12 cellular contexts compared by ENCODE assay signal in the genomic region with DNA sequence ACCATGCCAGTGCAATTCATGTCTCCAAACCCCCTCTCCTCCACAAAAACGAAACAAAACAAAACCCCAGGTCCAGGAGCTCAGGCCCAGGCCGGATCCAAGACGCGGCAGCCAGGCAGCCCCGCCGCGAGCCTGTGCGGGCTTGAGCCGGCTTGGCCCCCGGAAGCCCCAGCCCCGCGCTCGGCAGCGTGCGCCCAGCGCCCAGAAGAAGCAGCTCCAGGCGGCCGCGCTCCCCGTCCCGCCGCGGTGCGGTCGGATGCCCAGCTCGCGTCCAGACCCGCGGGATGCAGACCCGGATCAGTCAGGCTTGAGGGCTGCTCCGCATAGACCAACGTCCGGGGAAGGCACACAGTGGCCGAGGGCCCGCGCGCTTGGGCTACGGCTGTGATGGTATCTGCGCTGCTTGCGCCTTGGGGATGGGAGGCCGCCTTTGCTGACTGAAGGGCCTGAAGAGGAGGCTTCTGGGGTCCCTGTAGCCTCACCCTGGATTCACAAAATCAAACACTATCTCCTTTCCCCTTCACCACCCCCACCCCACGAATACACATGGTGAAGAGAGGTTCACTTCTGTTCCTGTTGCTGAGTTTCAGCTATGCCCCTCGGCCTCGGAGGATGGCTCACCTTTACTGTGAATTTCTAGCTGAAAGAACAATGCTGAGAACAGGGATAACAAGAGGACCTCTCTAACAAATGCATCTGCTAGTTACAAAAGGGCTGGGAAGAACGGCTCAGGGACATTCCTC.
DNase-seq lines count a peak whose midpoint lies in the region; ATAC-seq and TF ChIP-seq lines count a peak whose summit lies in the region.
"Had no signal": no experiment of that assay in that cellular context is flagged by ENCODE, and none has a peak within 500 bp of the region (broad histone marks: within the 10 kb centered on the region; RNA-seq: fewer than 3 reads in every experiment).

No MANE protein-coding gene starts in this region.

- no peak overlapping the region for H3K27ac Mint-ChIP-seq in osteocyte (ENCODE audit: unreplicated experiment)
- H3K27ac Mint-ChIP-seq: activated T-helper 2 cell treated with anti-CD3 and anti-CD28 coated beads, Interferon-gamma antibody, Interleukin-2, Interleukin-4, amounts not matched to agents 10 μg/mL and 5 μg/mL and 100 μg/mL, durations not matched to agents 14 hours and 24 hours and 36 hours had no signal

- H3K9ac ChIP-seq in BLaER1: no peak overlapping the region

- H3K27ac ChIP-seq in BLaER1 (no peak overlapping the region), RWPE2 (ENCODE audit: poor library complexity, severe bottlenecking) (no peak overlapping the region)
- H3K27ac ChIP-seq: neutrophil had no signal

- H3K4me1 ChIP-seq in BLaER1 (peaks cover 51% of the 10 kb centered on the region), RWPE2 (ENCODE audit: insufficient read depth, poor library complexity, severe bottlenecking) (no peaks in the 10 kb centered on the region)

- DNase-seq in RWPE2 (ENCODE audit: low spot score) (no peak), fibroblast of villous mesenchyme (ENCODE audit: low read depth) (peak; percentile 32), osteocyte (ENCODE audit: extremely low spot score, unreplicated experiment) (no peak), hypothalamus (lab: John Stamatoyannopoulos, UW) (no peak), NCI-H446 (lab: John Stamatoyannopoulos, UW) (no peak)
- DNase-seq: NCI-H1092, SHP77 had no signal

- H3K36me3 Mint-ChIP-seq in osteocyte (ENCODE audit: unreplicated experiment): peaks cover 3% of the 10 kb centered on the region

- H3K27me3 ChIP-seq in BLaER1 (peaks cover 100% of the 10 kb centered on the region), RWPE2 (ENCODE audit: insufficient read depth, poor library complexity, severe bottlenecking) (peaks cover 100% of the 10 kb centered on the region)

- no peaks in the 10 kb centered on the region for H3K9me3 Mint-ChIP-seq in osteocyte (ENCODE audit: unreplicated experiment)
- H3K9me3 Mint-ChIP-seq: activated T-helper 2 cell treated with anti-CD3 and anti-CD28 coated beads, Interferon-gamma antibody, Interleukin-2, Interleukin-4, amounts not matched to agents 10 μg/mL and 5 μg/mL and 100 μg/mL, durations not matched to agents 14 hours and 24 hours and 36 hours had no signal

- H3K36me3 ChIP-seq in BLaER1: no peaks in the 10 kb centered on the region
- H3K36me3 ChIP-seq in RWPE2 (ENCODE audit: low read depth): no peaks in the 10 kb centered on the region
- H3K36me3 ChIP-seq: neutrophil had no signal

- H3K4me2 ChIP-seq in BLaER1: peak overlapping the region; percentile 37

- H4K20me1 ChIP-seq in BLaER1: peaks cover 98% of the 10 kb centered on the region

- ATAC-seq in RWPE2 (ENCODE audit: low read depth) (peak; percentile 42), HG03460 (IDR thresholded peaks at IDR 0.05; ENCODE audit: unreplicated experiment) (no peak), GM21528 (IDR thresholded peaks at IDR 0.05; ENCODE audit: low FRiP score, unreplicated experiment) (no peak)

- H3K4me1 Mint-ChIP-seq in osteocyte (ENCODE audit: unreplicated experiment): peaks cover 26% of the 10 kb centered on the region

- peaks cover 79% of the 10 kb centered on the region for H3K27me3 Mint-ChIP-seq in osteocyte (ENCODE audit: unreplicated experiment)

- TF ChIP-seq CTCF in RWPE2 (IDR thresholded peaks at IDR 0.05; ENCODE audit: poor library complexity, severe bottlenecking) (no peak), fibroblast of villous mesenchyme (IDR thresholded peaks at IDR 0.05; ENCODE audit: insufficient read depth, low read depth, low read length) (no peak), osteocyte (IDR thresholded peaks at IDR 0.05) (no peak)

- no peaks in the 10 kb centered on the region for H3K9me3 ChIP-seq in BLaER1
- H3K9me3 ChIP-seq in RWPE2 (ENCODE audit: severe bottlenecking): no peaks in the 10 kb centered on the region
- H3K9me3 ChIP-seq: neutrophil had no signal

- H3K4me3 ChIP-seq in BLaER1 (no peak overlapping the region), RWPE2 (ENCODE audit: severe bottlenecking) (no peak overlapping the region), fibroblast of villous mesenchyme (ENCODE audit: low read depth, low read length) (no peak overlapping the region)

- H3K4me3 Mint-ChIP-seq in osteocyte (ENCODE audit: unreplicated experiment): peak overlapping the region; percentile 68
